In the genomic region with DNA sequence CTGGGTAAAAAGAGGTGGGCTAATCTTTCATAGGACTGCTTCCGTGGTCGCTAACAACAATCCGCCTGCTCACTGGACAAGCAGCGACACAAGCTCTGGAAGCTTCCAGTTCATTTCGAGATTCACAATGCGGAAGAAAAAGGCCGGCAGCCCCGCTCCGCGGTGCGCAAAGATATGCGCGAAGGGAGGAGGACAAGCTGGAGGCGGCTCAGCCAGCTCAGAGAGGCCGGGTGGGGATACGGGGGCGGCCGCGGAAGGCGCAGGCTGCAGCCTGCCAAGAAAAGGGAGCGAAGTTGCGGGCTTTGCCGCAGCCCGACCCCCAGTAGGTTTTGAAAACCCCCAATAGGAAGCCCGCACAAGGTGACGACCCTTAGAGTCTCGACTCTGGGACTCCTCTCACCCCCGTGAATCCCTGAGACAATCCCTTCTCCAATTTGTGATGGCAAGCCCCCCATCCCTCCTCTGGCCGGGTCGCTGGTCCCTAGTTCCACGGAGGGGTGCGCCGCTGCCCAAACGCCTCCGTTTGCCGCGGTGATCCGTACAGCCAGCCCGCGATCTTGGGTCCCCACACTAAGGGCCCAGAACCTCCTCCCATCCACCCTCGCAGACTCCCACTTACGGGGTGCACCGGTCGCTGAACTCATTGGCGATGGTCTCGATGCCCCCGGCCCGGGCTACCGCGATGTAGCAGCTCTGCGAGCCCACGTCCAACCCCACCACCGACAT, we compare ENCODE assay signal across 8 cellular contexts. TPM values are rescaled to one million over a fixed set of nuclear protein-coding genes. Genes with fewer than 3 reads are reported as not detected.
DNase-seq lines count a peak whose midpoint lies in the region; ATAC-seq and TF ChIP-seq lines count a peak whose summit lies in the region.

No MANE protein-coding gene starts in this region.

- no peaks in the 10 kb centered on the region for H3K27me3 ChIP-seq in mesendoderm (ENCODE audit: insufficient read depth, low read length, poor library complexity)

- peak overlapping the region; percentile 96 for H3K9ac ChIP-seq in mesendoderm (ENCODE audit: low read length)

- H3K36me3 Mint-ChIP-seq in activated CD8-positive, alpha-beta T cell treated with anti-CD3 and anti-CD28 coated beads, Interleukin-2, amount 10 ng/mL, durations not matched to agents 7 days and 5 days (ENCODE audit: low read depth), result peaks cover 30% of the 10 kb centered on the region
- peaks cover 59% of the 10 kb centered on the region for H3K36me3 Mint-ChIP-seq in effector memory CD8-positive, alpha-beta T cell (ENCODE audit: insufficient read depth)

- peak overlapping the region; percentile 78 for H3K27ac ChIP-seq in mesendoderm (ENCODE audit: low read depth, low read length)

- peak overlapping the region; percentile 98 for H3K4me3 Mint-ChIP-seq in activated CD8-positive, alpha-beta T cell treated with anti-CD3 and anti-CD28 coated beads, Interleukin-2, amount 10 ng/mL, durations not matched to agents 7 days and 5 days
- peak overlapping the region; percentile 99 for H3K4me3 Mint-ChIP-seq in effector memory CD8-positive, alpha-beta T cell

- H3K4me3 ChIP-seq in GM12875 (ENCODE audit: low read depth, low read length), result peak overlapping the region; percentile 94
- peak overlapping the region; percentile 96 for H3K4me3 ChIP-seq in mesendoderm (ENCODE audit: low read length)

- no peak overlapping the region for H2BK15ac ChIP-seq in mesendoderm (replicated peaks; ENCODE audit: low read depth)

- H3K36me3 ChIP-seq in mesendoderm (ENCODE audit: control insufficient read depth, insufficient read depth, low read length), result no peaks in the 10 kb centered on the region

- H3K79me1 ChIP-seq in mesendoderm (ENCODE audit: low read length), result peaks cover 6% of the 10 kb centered on the region

- peak overlapping the region; percentile 77 for H3K4ac ChIP-seq in mesendoderm (ENCODE audit: low read depth, low read length)

- H3K27ac Mint-ChIP-seq in activated CD8-positive, alpha-beta T cell treated with anti-CD3 and anti-CD28 coated beads, Interleukin-2, amount 10 ng/mL, durations not matched to agents 7 days and 5 days, result peak overlapping the region; percentile 99
- peak overlapping the region; percentile 99 to 100 for H3K27ac Mint-ChIP-seq in effector memory CD8-positive, alpha-beta T cell

- no peaks in the 10 kb centered on the region for H3K27me3 Mint-ChIP-seq in activated CD8-positive, alpha-beta T cell treated with anti-CD3 and anti-CD28 coated beads, Interleukin-2, amount 10 ng/mL, durations not matched to agents 7 days and 5 days (ENCODE audit: low read depth)
- no peaks in the 10 kb centered on the region for H3K27me3 Mint-ChIP-seq in effector memory CD8-positive, alpha-beta T cell

- no CpG with 5 or more reads among the region's 53 CpGs for WGBS in mesendoderm (ENCODE audit: extremely low coverage, insufficient coverage, low lambda C conversion rate)

- no peak overlapping the region for H4K8ac ChIP-seq in mesendoderm (ENCODE audit: low read depth, low read length)

- H3K9me3 Mint-ChIP-seq in activated CD8-positive, alpha-beta T cell treated with anti-CD3 and anti-CD28 coated beads, Interleukin-2, amount 10 ng/mL, durations not matched to agents 7 days and 5 days (ENCODE audit: insufficient read depth), result no peaks in the 10 kb centered on the region
- no peaks in the 10 kb centered on the region for H3K9me3 Mint-ChIP-seq in effector memory CD8-positive, alpha-beta T cell

- H3K56ac ChIP-seq in mesendoderm (ENCODE audit: low read length), result peak overlapping the region; percentile 97

- peak; percentile 21 for ATAC-seq in HG02623 (IDR thresholded peaks at IDR 0.05; ENCODE audit: unreplicated experiment)
- peak; percentile 12 for ATAC-seq in activated CD8-positive, alpha-beta T cell treated with anti-CD3 and anti-CD28 coated beads, Interleukin-2, amount 10 ng/mL, durations not matched to agents 7 days and 5 days
- no peak for ATAC-seq in effector memory CD8-positive, alpha-beta T cell (replicated peaks)

- peak overlapping the region; percentile 80 for H3K4me2 ChIP-seq in mesendoderm (ENCODE audit: low read length)

- H3K23ac ChIP-seq in mesendoderm (ENCODE audit: low read length), result peak overlapping the region; percentile 85

- no peak overlapping the region for H2AK5ac ChIP-seq in mesendoderm (ENCODE audit: low read length)

- H2BK5ac ChIP-seq in mesendoderm (ENCODE audit: low read length), result no peak overlapping the region

- H4K5ac ChIP-seq in mesendoderm (ENCODE audit: low read length), result no peak overlapping the region

- H3K18ac ChIP-seq in mesendoderm (ENCODE audit: low read length), result peak overlapping the region; percentile 41

- peak; percentile 17 for DNase-seq in NCI-H345 (lab: John Stamatoyannopoulos, UW)
- DNase-seq in activated CD8-positive, alpha-beta T cell treated with anti-CD3 and anti-CD28 coated beads, Interleukin-2, amount 10 ng/mL, durations not matched to agents 7 days and 5 days, result peak; percentile 77
- DNase-seq in effector memory CD8-positive, alpha-beta T cell, result peak; percentile 43 to 52 (median 45)
- DNase-seq in mesendoderm, result peak; percentile 60
- peak; percentile 57 for DNase-seq in stimulated activated CD8-positive, alpha-beta memory T cell treated with anti-CD3 and anti-CD28 coated beads, Interleukin-12 subunit alpha, Interleukin-12 subunit beta, amount 100 ng/mL, for 4 hours (ENCODE audit: low read depth)
- DNase-seq in NCI-H1694 (lab: John Stamatoyannopoulos, UW), result no peak

- CTCF ChIA-PET in activated CD8-positive, alpha-beta T cell treated with anti-CD3 and anti-CD28 coated beads, Interleukin-2, amount 10 ng/mL, durations not matched to agents 7 days and 5 days (lab: Charles Lee), result interaction anchor here (0.8 to 2.1 kb wide), 6 partner anchors 9 to 580 kb away, joined by 3 to 10 read pairs (median 4); no protein-coding TSS in a partner anchor

- TF ChIP-seq CTCF in GM12875 (IDR thresholded peaks at IDR 0.05; ENCODE audit: borderline replicate concordance, insufficient read depth, low read depth, low read length), result no peak

- POLR2A ChIA-PET in activated CD8-positive, alpha-beta T cell treated with anti-CD3 and anti-CD28 coated beads, Interleukin-2, amount 10 ng/mL, durations not matched to agents 7 days and 5 days (lab: Charles Lee), result interaction anchor here (0.5 to 1.5 kb wide), 9 partner anchors 9 to 1896 kb away, joined by 3 to 4 read pairs (median 3); a partner anchor contains a TSS

- H3K4me1 ChIP-seq in mesendoderm (ENCODE audit: control insufficient read depth, low read depth, low read length), result peaks cover 2% of the 10 kb centered on the region

- no peak overlapping the region for H2BK120ac ChIP-seq in mesendoderm (ENCODE audit: low read depth, low read length)

- peaks cover 27% of the 10 kb centered on the region for H3K79me2 ChIP-seq in mesendoderm (ENCODE audit: control insufficient read depth, insufficient read depth, low read length)

- peaks cover 42% of the 10 kb centered on the region for H3K4me1 Mint-ChIP-seq in activated CD8-positive, alpha-beta T cell treated with anti-CD3 and anti-CD28 coated beads, Interleukin-2, amount 10 ng/mL, durations not matched to agents 7 days and 5 days (ENCODE audit: low read depth)
- H3K4me1 Mint-ChIP-seq in effector memory CD8-positive, alpha-beta T cell (ENCODE audit: low read depth in 2 of 2), result peaks cover 37 to 43% of the 10 kb centered on the region in 2 donors

RNA-seq across cellular contexts. Expression of a gene that starts 0.7 kb away (rescaled TPM):
- 100 to 1,000 TPM; 139 to 140 TPM for total RNA-seq in activated CD8-positive, alpha-beta T cell treated with anti-CD3 and anti-CD28 coated beads, Interleukin-2, amount 10 ng/mL, durations not matched to agents 7 days and 5 days
- polyA plus RNA-seq in mesendoderm (2013, experiment 1 of 2), result 120 TPM
- polyA plus RNA-seq in mesendoderm (2013, experiment 2 of 2), result 115 TPM

RNA-seq across cellular contexts. Expression of a gene that starts 38.8 kb away (rescaled TPM):
- total RNA-seq in activated CD8-positive, alpha-beta T cell treated with anti-CD3 and anti-CD28 coated beads, Interleukin-2, amount 10 ng/mL, durations not matched to agents 7 days and 5 days, result 1 to 10 TPM; 5.0 to 5.5 TPM
- polyA plus RNA-seq in mesendoderm (2013, experiment 1 of 2), result 4.2 TPM
- 4.0 TPM for polyA plus RNA-seq in mesendoderm (2013, experiment 2 of 2)
